ENCODE assay signal across 26 cellular contexts in genomic region chr5:102889033-102889432, GRCh38.
"Had no signal": no experiment of that assay in that cellular context is flagged by ENCODE, and none has a peak within 500 bp of the region (broad histone marks: within the 10 kb centered on the region; RNA-seq: fewer than 3 reads in every experiment).

No MANE protein-coding gene starts in this region.

- H3K27me3 Mint-ChIP-seq: activated B cell treated with CpG ODN at 0.5 μM for 24 hours; activated CD4-positive, alpha-beta T cell treated with anti-CD3 and anti-CD28 coated beads for 36 hours; activated naive CD8-positive, alpha-beta T cell had no signal

- H3K4me1 Mint-ChIP-seq: activated B cell treated with CpG ODN at 0.5 μM for 24 hours had no signal

- DNase-seq: activated B cell treated with CpG ODN at 0.5 μM for 24 hours; activated CD4-positive, alpha-beta T cell treated with anti-CD3 and anti-CD28 coated beads for 36 hours; activated CD4-positive, alpha-beta T cell treated with anti-CD3 and anti-CD28 coated beads, Interleukin-2, amount 50 U/mL, for 4 hours; activated CD8-positive, alpha-beta memory T cell treated with anti-CD3 and anti-CD28 coated beads, Interleukin-2, amount 50 U/mL, for 48 hours; activated naive CD4-positive, alpha-beta T cell; activated T-cell treated with anti-CD3 and anti-CD28 coated beads, Interleukin-2, amount 50 U/mL, for 4 hours; adrenal gland; brain microvascular endothelial cell; central memory CD4-positive, alpha-beta T cell; dorsolateral prefrontal cortex; esophagus squamous epithelium; left lung; mammary epithelial cell; nucleus accumbens; stimulated activated CD4-positive, alpha-beta T cell treated with anti-CD3 and anti-CD28 coated beads, Interleukin-2, amount 100 ng/mL, for 48 hours; stimulated activated naive CD4-positive, alpha-beta T cell; T-helper 1 cell; T-helper 9 cell; testis; trophoblast cell; uterus had no signal

- H3K9me3 ChIP-seq: adrenal gland, ascending aorta, esophagus squamous epithelium, left lung, testis, uterus had no signal

- H3K4me3 ChIP-seq: adrenal gland, ascending aorta, dorsolateral prefrontal cortex, esophagus squamous epithelium, left lung, testis, uterus had no signal

- H3K9me3 Mint-ChIP-seq: activated B cell treated with CpG ODN at 0.5 μM for 24 hours; activated T-cell treated with anti-CD3 and anti-CD28 coated beads, Interleukin-2, amount 50 U/mL, for 4 hours; activated T-helper 2 cell treated with anti-CD3 and anti-CD28 coated beads, Interferon-gamma antibody, Interleukin-2, Interleukin-4, amounts not matched to agents 10 μg/mL and 5 μg/mL and 100 μg/mL, durations not matched to agents 14 hours and 24 hours and 36 hours; mesothelial cell of epicardium; nephron had no signal

- H3K27ac ChIP-seq: adrenal gland, brain microvascular endothelial cell, dorsolateral prefrontal cortex, esophagus squamous epithelium, left lung, testis, uterus had no signal

- H3K4me3 Mint-ChIP-seq: activated B cell treated with CpG ODN at 0.5 μM for 24 hours; activated CD4-positive, alpha-beta T cell treated with anti-CD3 and anti-CD28 coated beads for 36 hours; activated naive CD8-positive, alpha-beta T cell; activated T-cell treated with anti-CD3 and anti-CD28 coated beads, Interleukin-2, amount 50 U/mL, for 4 hours; mesothelial cell of epicardium; nephron had no signal

- ATAC-seq: activated CD4-positive, alpha-beta T cell treated with anti-CD3 and anti-CD28 coated beads for 36 hours; activated T-cell treated with anti-CD3 and anti-CD28 coated beads, Interleukin-2, amount 50 U/mL, for 4 hours; left lung had no signal

- H3K4me1 ChIP-seq: esophagus squamous epithelium, left lung, uterus had no signal

- H3K36me3 ChIP-seq: adrenal gland, ascending aorta, brain microvascular endothelial cell, esophagus squamous epithelium, left lung, uterus had no signal

- H3K27me3 ChIP-seq: adrenal gland, ascending aorta, brain microvascular endothelial cell, dorsolateral prefrontal cortex, esophagus squamous epithelium, left lung, testis, uterus had no signal

- H3K27ac Mint-ChIP-seq: activated B cell treated with CpG ODN at 0.5 μM for 24 hours; activated CD4-positive, alpha-beta T cell treated with anti-CD3 and anti-CD28 coated beads for 36 hours; activated naive CD8-positive, alpha-beta T cell; activated T-helper 2 cell treated with anti-CD3 and anti-CD28 coated beads, Interferon-gamma antibody, Interleukin-2, Interleukin-4, amounts not matched to agents 10 μg/mL and 5 μg/mL and 100 μg/mL, durations not matched to agents 14 hours and 24 hours and 36 hours; mesothelial cell of epicardium; nephron had no signal

- H3K36me3 Mint-ChIP-seq: mesothelial cell of epicardium had no signal
